1 cellular context compared by ENCODE assay signal in the genomic region with DNA sequence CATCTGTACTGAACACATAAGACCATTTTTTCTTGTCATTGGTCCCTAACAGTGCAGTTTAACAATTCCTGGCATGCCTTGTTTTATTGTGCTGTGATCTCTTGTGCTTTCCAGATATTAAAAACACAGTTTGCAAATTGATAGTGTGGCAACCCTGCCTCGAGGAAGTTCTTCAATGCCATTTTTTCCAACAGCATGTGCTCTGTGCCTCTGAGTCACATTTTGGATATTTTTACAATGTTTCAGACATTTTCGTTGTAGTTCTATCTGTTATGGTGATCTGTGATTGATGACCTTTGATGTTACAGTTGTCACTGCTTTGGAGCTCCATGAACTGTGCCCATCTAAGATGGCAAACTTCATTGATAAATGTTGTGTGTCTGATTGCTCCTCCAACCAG.
TF ChIP-seq lines count a peak whose summit lies in the region.

No MANE protein-coding gene starts in this region.

TF ChIP-seq in SK-N-SH treated with all-trans-retinoic acid at 6 μM for 48 hours, 23 proteins besides CTCF, POLR2A, EP300 and RAD21 (continued from another document):
- TF ChIP-seq PATZ1 (CRISPR knock-in tag; IDR thresholded peaks at IDR 0.05; ENCODE audit: borderline replicate concordance) (no peak), ZNF565 (CRISPR knock-in tag; conservative IDR thresholded peaks at IDR 0.05; ENCODE audit: low read depth) (no peak), TCF4 (CRISPR knock-in tag; IDR thresholded peaks at IDR 0.05; ENCODE audit: borderline replicate concordance) (no peak), ISL1 (CRISPR knock-in tag; IDR thresholded peaks at IDR 0.05) (no peak), SNAI2 (CRISPR knock-in tag; IDR thresholded peaks at IDR 0.05) (no peak)
